ENCODE assay signal across 19 cellular contexts in the genomic region with DNA sequence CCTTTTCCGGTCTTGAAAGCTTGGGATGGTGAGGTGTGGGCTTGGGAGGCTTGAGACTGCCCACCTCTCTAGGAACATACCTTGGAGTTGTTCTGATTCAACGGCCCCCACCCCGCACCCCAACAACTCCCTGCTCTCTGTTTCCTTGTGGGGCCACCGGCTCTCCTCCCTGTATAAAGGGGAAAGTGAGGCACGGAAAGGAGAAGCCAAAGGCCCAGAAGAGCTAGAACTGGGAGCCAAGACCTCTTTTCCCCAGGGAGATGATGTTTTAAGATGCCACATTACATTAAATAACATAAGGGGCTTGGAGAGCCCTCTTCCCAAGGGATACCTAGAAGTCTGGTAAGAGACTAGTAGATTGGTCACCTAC. TPM values are rescaled to one million over a fixed set of nuclear protein-coding genes. Genes with fewer than 3 reads are reported as not detected.
DNase-seq lines count a peak whose midpoint lies in the region; ATAC-seq, FAIRE-seq and TF ChIP-seq lines count a peak whose summit lies in the region.
"Had no signal": no experiment of that assay in that cellular context is flagged by ENCODE, and none has a peak within 500 bp of the region (broad histone marks: within the 10 kb centered on the region; RNA-seq: fewer than 3 reads in every experiment).

No MANE protein-coding gene starts in this region.

- H2BK20ac ChIP-seq in H1 (ENCODE audit: low read length) = no peak overlapping the region

- H3K36me3 ChIP-seq in CD4-positive, alpha-beta memory T cell (ENCODE audit: insufficient read depth, low read length) = no peaks in the 10 kb centered on the region
- no peaks in the 10 kb centered on the region for H3K36me3 ChIP-seq in HUES6 (ENCODE audit: control insufficient read depth, insufficient read depth, low read length)
- H3K36me3 ChIP-seq in H1 (ENCODE audit: control insufficient read depth in 2 of 4, insufficient read depth in 4 of 4, low read length in 3 of 4) = no peaks in the 10 kb centered on the region
- H3K36me3 ChIP-seq in body of pancreas (replicated peaks in 1 of 2; ENCODE audit: insufficient read depth in 1 of 2, low read depth in 2 of 2) = no peaks in the 10 kb centered on the region

- no peaks in the 10 kb centered on the region for H3K79me2 ChIP-seq in H1 (ENCODE audit: control insufficient read depth in 1 of 2, insufficient read depth in 2 of 2, low read length in 2 of 2)
- H3K79me2 ChIP-seq: parathyroid adenoma had no signal

- no peak overlapping the region for H3K9ac ChIP-seq in HUES6 (ENCODE audit: low read length)
- no peak overlapping the region for H3K9ac ChIP-seq in H1 (replicated peaks in 1 of 4; ENCODE audit: extremely low read depth in 1 of 4, low read depth in 3 of 4, low read length in 3 of 4)
- H3K9ac ChIP-seq: parathyroid adenoma had no signal

- CTCF ChIA-PET in CD4-positive, alpha-beta memory T cell (lab: Charles Lee; ENCODE audit: partially characterized antibody) = no interaction called here
- CTCF ChIA-PET in H1 (lab: Charles Lee; ENCODE audit: partially characterized antibody) = interaction anchor here (0.9 to 2.1 kb wide), 3 partner anchors 11 to 63 kb away, joined by 3 to 8 read pairs (median 4); no protein-coding TSS in a partner anchor

- H3K18ac ChIP-seq in H1 (ENCODE audit: extremely low read depth, low read length) = no peak overlapping the region

- H2BK5ac ChIP-seq in H1 (ENCODE audit: low read depth, low read length) = no peak overlapping the region

- H3K23ac ChIP-seq in H1 (ENCODE audit: insufficient read length) = no peak overlapping the region

- H3K36me3 Mint-ChIP-seq in CD4-positive, alpha-beta memory T cell = no peaks in the 10 kb centered on the region
- no peaks in the 10 kb centered on the region for H3K36me3 Mint-ChIP-seq in natural killer cell

- peak overlapping the region; percentile 68; the same call in 1 of the 2 replicates for H2BK12ac ChIP-seq in H1 (ENCODE audit: low read depth, low read length)

- TF ChIP-seq CTCF in H1 (IDR thresholded peaks at IDR 0.05; ENCODE audit: control extremely low read depth in 1 of 3, insufficient read depth in 1 of 3, low read depth in 1 of 3, low read length in 3 of 3) (no peak), natural killer cell (IDR thresholded peaks at IDR 0.05) (no peak), body of pancreas (IDR thresholded peaks at IDR 0.05) (no peak)

- H3K14ac ChIP-seq in H1 (ENCODE audit: insufficient read length) = no peak overlapping the region

- peaks cover 0 to 3% (median 0%) of the 10 kb centered on the region in 8 donors for H3K9me3 Mint-ChIP-seq in CD4-positive, alpha-beta memory T cell
- no peaks in the 10 kb centered on the region for H3K9me3 Mint-ChIP-seq in natural killer cell
- H3K9me3 Mint-ChIP-seq: T-helper 1 cell treated with Interleukin-12 subunit alpha and Interleukin-12 subunit beta and Interleukin-4 antibody, amounts not matched to agents 30 μg/mL and 1 μg/mL, for 36 hours had no signal

- no peak for TF ChIP-seq POLR2A in H1 (IDR thresholded peaks at IDR 0.05; ENCODE audit: control extremely low read depth in 1 of 2, low read depth in 2 of 2, low read length in 2 of 2)
- no peak for TF ChIP-seq POLR2A in body of pancreas (IDR thresholded peaks at IDR 0.05)

- H2BK15ac ChIP-seq in H1 (ENCODE audit: low read length) = no peak overlapping the region

- peaks cover 12% of the 10 kb centered on the region for H3K23me2 ChIP-seq in H1 (ENCODE audit: low read depth, low read length)

- no peak overlapping the region for H2AK5ac ChIP-seq in H1 (ENCODE audit: low read depth, low read length)

- H4K8ac ChIP-seq in H1 (ENCODE audit: extremely low read depth, insufficient read depth, low read length) = peak overlapping the region; percentile 7; the same call in 1 of the 2 replicates

- H3K4me2 ChIP-seq in H1 (ENCODE audit: insufficient read depth in 1 of 2, low read depth in 2 of 2, low read length in 2 of 2) = peak overlapping the region; percentile 59 to 88

- ATAC-seq in natural killer cell (no peak), body of pancreas (no peak)
- ATAC-seq: GM12878, Right ventricle myocardium inferior had no signal

- H3K79me1 ChIP-seq in H1 (ENCODE audit: low read depth, low read length) = no peaks in the 10 kb centered on the region

- no peak for TF ChIP-seq EP300 in H1 (IDR thresholded peaks at IDR 0.05; ENCODE audit: borderline replicate concordance in 1 of 2, low read depth in 2 of 2, low read length in 2 of 2)

- peaks cover 9% of the 10 kb centered on the region for H3K4me1 ChIP-seq in CD4-positive, alpha-beta memory T cell (ENCODE audit: insufficient read depth, low read length)
- peaks cover 6% of the 10 kb centered on the region for H3K4me1 ChIP-seq in HUES6 (ENCODE audit: control insufficient read depth, insufficient read depth, low read length)
- H3K4me1 ChIP-seq in H1 (replicated peaks in 1 of 4; ENCODE audit: control insufficient read depth in 3 of 4, insufficient read depth in 4 of 4, low read length in 3 of 4) = peaks cover 6 to 9% (median 8%) of the 10 kb centered on the region in 4 experiments
- H3K4me1 ChIP-seq in body of pancreas = peaks cover 16% of the 10 kb centered on the region
- H3K4me1 ChIP-seq: parathyroid adenoma had no signal

- no peak overlapping the region for H3K4ac ChIP-seq in H1 (replicated peaks; ENCODE audit: insufficient read length, low read depth, low read length)

- no peak overlapping the region for H2BK120ac ChIP-seq in H1 (replicated peaks; ENCODE audit: low read depth, low read length)

- H3K27me3 Mint-ChIP-seq in CD4-positive, alpha-beta memory T cell = peaks cover 23 to 30% of the 10 kb centered on the region in 2 donors
- H3K27me3 Mint-ChIP-seq in natural killer cell (ENCODE audit: low read depth in 2 of 2) = peaks cover 26 to 32% of the 10 kb centered on the region in 2 donors

- peaks cover 0 to 8% of the 10 kb centered on the region in 2 experiments for H4K20me1 ChIP-seq in H1 (replicated peaks in 1 of 2; ENCODE audit: control insufficient read depth in 1 of 2, insufficient read depth in 2 of 2, low read length in 2 of 2)

- H3K56ac ChIP-seq in H1 (replicated peaks; ENCODE audit: insufficient read length, low read depth, low read length) = no peak overlapping the region

- H3K4me3 Mint-ChIP-seq in CD4-positive, alpha-beta memory T cell = peak overlapping the region in 7 of 8 donors; percentile 35 to 69 (median 63)
- peak overlapping the region; percentile 62 for H3K4me3 Mint-ChIP-seq in natural killer cell
- H3K4me3 Mint-ChIP-seq: T-helper 1 cell treated with Interleukin-12 subunit alpha and Interleukin-12 subunit beta and Interleukin-4 antibody, amounts not matched to agents 30 μg/mL and 1 μg/mL, for 36 hours had no signal

- H3K27ac ChIP-seq in CD4-positive, alpha-beta memory T cell (ENCODE audit: low read depth, low read length) = no peak overlapping the region
- H3K27ac ChIP-seq in HUES6 (ENCODE audit: low read depth, low read length) = no peak overlapping the region
- no peak overlapping the region for H3K27ac ChIP-seq in H1 (ENCODE audit: low read depth, low read length)
- no peak overlapping the region for H3K27ac ChIP-seq in body of pancreas
- H3K27ac ChIP-seq: parathyroid adenoma, testis had no signal

- no peak for FAIRE-seq in H1 (lab: Jason Lieb, UNC)
- FAIRE-seq: GM12878 had no signal

- H3K27me3 ChIP-seq in CD4-positive, alpha-beta memory T cell (ENCODE audit: insufficient read depth, low read length) = peaks cover 29% of the 10 kb centered on the region
- H3K27me3 ChIP-seq in HUES6 (ENCODE audit: control insufficient read depth, insufficient read depth, low read length) = peaks cover 60% of the 10 kb centered on the region
- peaks cover 0 to 22% (median 19%) of the 10 kb centered on the region in 4 experiments; a peak in 6 of 7 replicates for H3K27me3 ChIP-seq in H1 (replicated peaks in 1 of 4; ENCODE audit: control insufficient read depth in 3 of 4, extremely low read depth in 1 of 4, insufficient read depth in 3 of 4, low read length in 3 of 4)
- peaks cover 0 to 12% of the 10 kb centered on the region in 2 donors for H3K27me3 ChIP-seq in body of pancreas
- H3K27me3 ChIP-seq: testis had no signal

- H3K4me3 ChIP-seq in CD4-positive, alpha-beta memory T cell (ENCODE audit: low read length in 2 of 2) = no peak overlapping the region
- H3K4me3 ChIP-seq in HUES6 (ENCODE audit: low read depth, low read length) = peak overlapping the region; percentile 64
- peak overlapping the region in 2 of 4 experiments; percentile 57 to 80; a peak in 4 of 8 replicates for H3K4me3 ChIP-seq in H1 (ENCODE audit: extremely low read depth in 1 of 4, insufficient read depth in 2 of 4, low read depth in 3 of 4, low read length in 4 of 4)
- H3K4me3 ChIP-seq in body of pancreas = no peak overlapping the region
- H3K4me3 ChIP-seq: GM12878 had no signal

- no peak for TF ChIP-seq RAD21 in H1 (IDR thresholded peaks at IDR 0.05 in 1 of 2, conservative IDR thresholded peaks at IDR 0.05 in 1 of 2; ENCODE audit: low read depth in 2 of 2, low read length in 2 of 2)

- H4K5ac ChIP-seq in H1 (ENCODE audit: insufficient read length, low read depth, low read length) = no peak overlapping the region

- H3K9me3 ChIP-seq in CD4-positive, alpha-beta memory T cell (ENCODE audit: control insufficient read depth in 1 of 2, low read length in 2 of 2) = no peaks in the 10 kb centered on the region
- H3K9me3 ChIP-seq in HUES6 (ENCODE audit: control insufficient read depth, insufficient read depth, low read depth, low read length) (no peaks in the 10 kb centered on the region), H1 (ENCODE audit: insufficient read depth in 2 of 2, low read depth in 1 of 2, low read length in 1 of 2) (no peaks in the 10 kb centered on the region), body of pancreas (no peaks in the 10 kb centered on the region)
- H3K9me3 ChIP-seq: testis had no signal

- no peak for DNase-seq in CD4-positive, alpha-beta memory T cell
- DNase-seq in H1 (ENCODE audit: low read depth in 1 of 2, low spot score in 2 of 2) = no peak
- DNase-seq in natural killer cell = no peak
- no peak for DNase-seq in body of pancreas
- DNase-seq in GDM1 (lab: John Stamatoyannopoulos, UW) = no peak
- DNase-seq in SHP77 (lab: John Stamatoyannopoulos, UW) = no peak
- DNase-seq in islet precursor cell = no peak
- DNase-seq: Calu3; midbrain; MM.1S; NCI-H1694; stimulated activated CD4-positive, alpha-beta T cell treated with anti-CD3 and anti-CD28 coated beads, Interleukin-4, amount 100 ng/mL, for 24 hours; testis had no signal

- H3K27ac Mint-ChIP-seq in CD4-positive, alpha-beta memory T cell = no peak overlapping the region
- H3K27ac Mint-ChIP-seq in natural killer cell = no peak overlapping the region
- H3K27ac Mint-ChIP-seq: T-helper 1 cell treated with Interleukin-12 subunit alpha and Interleukin-12 subunit beta and Interleukin-4 antibody, amounts not matched to agents 30 μg/mL and 1 μg/mL, for 36 hours had no signal

- H3K4me1 Mint-ChIP-seq in CD4-positive, alpha-beta memory T cell = peaks cover 6 to 11% (median 9%) of the 10 kb centered on the region in 4 donors
- H3K4me1 Mint-ChIP-seq in natural killer cell = peaks cover 6 to 11% of the 10 kb centered on the region in 2 donors

- no CpG with 5 or more reads among the region's 5 CpGs for WGBS in H1 (ENCODE audit: extremely low coverage in 1 of 2, insufficient coverage in 1 of 2, insufficient read length in 1 of 2, insufficient replicate concordance in 2 of 2, low coverage in 1 of 2, low lambda C conversion rate in 2 of 2, missing lambda C conversion rate in 1 of 2), 2 experiments
- WGBS in body of pancreas, 2 donors = 26 to 32% methylated on average over 5 of the region's 5 CpGs

- intact Hi-C loops in CD4-positive, alpha-beta memory T cell (cut with micrococcal nuclease) = no loop called here
- intact Hi-C loops in natural killer cell (cut with micrococcal nuclease) (no loop called here), body of pancreas (cut with DNase I) (no loop called here)

- POLR2A ChIA-PET in CD4-positive, alpha-beta memory T cell (lab: Charles Lee; ENCODE audit: partially characterized antibody) = no interaction called here
- POLR2A ChIA-PET in H1 (lab: Charles Lee; ENCODE audit: partially characterized antibody) = interaction anchor here (1.9 to 3.0 kb wide), 2 partner anchors 11 to 46 kb away, joined by 5 to 12 read pairs; no protein-coding TSS in a partner anchor

- no peak overlapping the region for H2AFZ ChIP-seq in H1 (ENCODE audit: low read length)

- H4K91ac ChIP-seq in H1 (replicated peaks; ENCODE audit: insufficient read length, low read length) = no peak overlapping the region

RNA-seq across cellular contexts. Expression of a gene that starts 1.2 kb away (rescaled TPM):
- total RNA-seq in CD4-positive, alpha-beta memory T cell = 1 to 10 TPM; 1.5 TPM
- under 1 TPM; 0.08 to 0.18 TPM for polyA plus RNA-seq in CD4-positive, alpha-beta memory T cell
- 13.2 and 14.8 TPM in 2 replicates for total RNA-seq in H1 (2021; fragmentation: NEBNext Ultra II Directional; extraction: Animal tissue kit (Norgen Biotek cat#: 25700))
- polyA plus RNA-seq in H1 (2011; rRNA removed) = 3.8 and 6.7 TPM in 2 replicates
- polyA plus RNA-seq in H1 (2011; cell fraction: cytosol; rRNA removed) = 3.6 TPM
- 5.0 TPM for polyA plus RNA-seq in H1 (2011; cell fraction: nucleus; rRNA removed)
- polyA plus RNA-seq in H1 (2012, experiment 1 of 2) = 3.8 to 10.6 TPM (median 8.4 TPM) in 4 replicates
- polyA plus RNA-seq in H1 (2012, experiment 2 of 2) = 4.7 TPM
- 7.6 TPM for polyA plus RNA-seq in H1 (2013, experiment 1 of 2)
- 7.8 TPM for polyA plus RNA-seq in H1 (2013, experiment 2 of 2)
- 1.6 TPM in 2 replicates for polyA minus RNA-seq in H1 (2011; rRNA and poly(A)+ RNA removed)
- polyA minus RNA-seq in H1 (2011; cell fraction: cytosol; rRNA and poly(A)+ RNA removed) = 4.3 TPM
- polyA minus RNA-seq in H1 (2011; cell fraction: nucleus; rRNA and poly(A)+ RNA removed) = 3.2 TPM
- total RNA-seq in natural killer cell = under 1 TPM; 0.33 to 0.38 (median 0.36) TPM
- 1 to 10 TPM in 1 of 2 donors, under 1 TPM in 1; 0.52 to 2.3 TPM for total RNA-seq in body of pancreas
- total RNA-seq: skeletal muscle tissue had no signal

RNA-seq across cellular contexts. Expression of a gene that starts 54.5 kb away (rescaled TPM):
- 10 to 100 TPM; 51.7 to 54.2 TPM for total RNA-seq in CD4-positive, alpha-beta memory T cell
- polyA plus RNA-seq in CD4-positive, alpha-beta memory T cell = 100 to 1,000 TPM; 225 to 291 TPM
- total RNA-seq in H1 (2021; fragmentation: NEBNext Ultra II Directional; extraction: Animal tissue kit (Norgen Biotek cat#: 25700)) = 9.3 and 10.2 TPM in 2 replicates
- 16.0 and 31.1 TPM in 2 replicates for polyA plus RNA-seq in H1 (2011; rRNA removed)
- polyA plus RNA-seq in H1 (2011; cell fraction: cytosol; rRNA removed) = 20.2 TPM
- 15.1 TPM for polyA plus RNA-seq in H1 (2011; cell fraction: nucleus; rRNA removed)
- polyA plus RNA-seq in H1 (2012, experiment 1 of 2) = 14.8 to 22.3 TPM (median 19.7 TPM) in 4 replicates
- polyA plus RNA-seq in H1 (2012, experiment 2 of 2) = 8.0 TPM
- 24.1 TPM for polyA plus RNA-seq in H1 (2013, experiment 1 of 2)
- 25.9 TPM for polyA plus RNA-seq in H1 (2013, experiment 2 of 2)
- polyA minus RNA-seq in H1 (2011; rRNA and poly(A)+ RNA removed) = 10.6 and 11.9 TPM in 2 replicates
- polyA minus RNA-seq in H1 (2011; cell fraction: cytosol; rRNA and poly(A)+ RNA removed) = 7.5 TPM
- polyA minus RNA-seq in H1 (2011; cell fraction: nucleus; rRNA and poly(A)+ RNA removed) = 5.1 TPM
- total RNA-seq in natural killer cell (10 to 100 TPM in 2 of 3 donors, 1 to 10 TPM in 1; 4.1 to 18.5 (median 10.5) TPM), body of pancreas (10 to 100 TPM; 15.5 to 37.1 TPM)
